In the genomic region with DNA sequence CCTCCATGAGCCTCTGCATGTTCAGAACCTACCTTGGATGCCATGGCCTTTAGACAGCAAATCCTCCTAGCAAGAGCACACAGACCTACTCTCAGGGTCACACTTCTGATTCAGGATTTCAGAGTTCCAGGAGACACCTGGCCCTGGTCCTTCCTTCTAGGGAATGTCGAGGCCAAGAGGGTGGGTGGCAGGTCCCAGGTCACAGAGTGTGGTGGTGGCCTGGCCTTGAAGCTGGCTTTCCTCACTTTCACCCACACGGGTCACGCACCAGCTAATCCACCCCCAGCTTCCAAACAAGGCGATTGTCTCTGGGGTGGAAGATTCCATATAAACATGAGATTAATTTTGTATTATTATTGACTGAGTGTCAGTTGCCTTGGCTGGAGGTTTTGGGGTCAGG, we compare ENCODE assay signal across 15 cellular contexts.
"Had no signal": no experiment of that assay in that cellular context is flagged by ENCODE, and none has a peak within 500 bp of the region (broad histone marks: within the 10 kb centered on the region; RNA-seq: fewer than 3 reads in every experiment).

No MANE protein-coding gene starts in this region.

- H3K27me3 ChIP-seq: ascending aorta, right lobe of liver, testis had no signal

- H3K9me3 Mint-ChIP-seq: activated naive CD4-positive, alpha-beta T cell treated with anti-CD3 and anti-CD28 coated beads, Interleukin-2, amount 10 ng/mL, durations not matched to agents 7 days and 5 days; naive thymus-derived CD8-positive, alpha-beta T cell had no signal

- H3K4me3 ChIP-seq: ascending aorta, gastroesophageal sphincter, right lobe of liver, spleen, stomach, testis had no signal

- DNase-seq: activated CD4-positive, alpha-beta T cell treated with anti-CD3 and anti-CD28 coated beads, Interleukin-2, amount 50 U/mL, for 1 hour; activated naive CD4-positive, alpha-beta T cell treated with anti-CD3 and anti-CD28 coated beads, Interleukin-2, amount 10 ng/mL, durations not matched to agents 7 days and 5 days; activated T-cell treated with anti-CD3 and anti-CD28 coated beads, Interleukin-2, amount 50 U/mL, for 1 hour; mammary epithelial cell; occipital lobe; spleen; stomach; T-helper 1 cell; T1000; testis had no signal

- H3K27me3 Mint-ChIP-seq: activated naive CD4-positive, alpha-beta T cell treated with anti-CD3 and anti-CD28 coated beads, Interleukin-2, amount 10 ng/mL, durations not matched to agents 7 days and 5 days had no signal

- H3K9me3 ChIP-seq: ascending aorta, gastroesophageal sphincter, right lobe of liver, spleen, stomach, testis had no signal

- ATAC-seq: activated CD4-positive, CD25-positive, alpha-beta regulatory T cell treated with anti-CD3 and anti-CD28 coated beads, Interleukin-2, amount 50 U/mL, for 24 hours; gastroesophageal sphincter; naive thymus-derived CD8-positive, alpha-beta T cell; right lobe of liver had no signal

- H3K4me1 ChIP-seq: ascending aorta, testis had no signal

- H3K27ac ChIP-seq: ascending aorta, gastroesophageal sphincter, right lobe of liver, spleen, stomach, testis had no signal

- H3K36me3 ChIP-seq: ascending aorta, gastroesophageal sphincter, right lobe of liver, spleen, stomach had no signal

- H3K36me3 Mint-ChIP-seq: activated naive CD4-positive, alpha-beta T cell treated with anti-CD3 and anti-CD28 coated beads, Interleukin-2, amount 10 ng/mL, durations not matched to agents 7 days and 5 days; naive thymus-derived CD8-positive, alpha-beta T cell had no signal

- H3K27ac Mint-ChIP-seq: activated naive CD4-positive, alpha-beta T cell treated with anti-CD3 and anti-CD28 coated beads, Interleukin-2, amount 10 ng/mL, durations not matched to agents 7 days and 5 days had no signal

- H3K4me1 Mint-ChIP-seq: activated naive CD4-positive, alpha-beta T cell treated with anti-CD3 and anti-CD28 coated beads, Interleukin-2, amount 10 ng/mL, durations not matched to agents 7 days and 5 days; naive thymus-derived CD8-positive, alpha-beta T cell had no signal

- H3K4me3 Mint-ChIP-seq: activated naive CD4-positive, alpha-beta T cell treated with anti-CD3 and anti-CD28 coated beads, Interleukin-2, amount 10 ng/mL, durations not matched to agents 7 days and 5 days; naive thymus-derived CD8-positive, alpha-beta T cell had no signal
